In genomic region chr19:1449467-1450442, GRCh38 we compare ENCODE assay signal across 9 cellular contexts. TPM values are rescaled to one million over a fixed set of nuclear protein-coding genes. Genes with fewer than 3 reads are reported as not detected.
A peak's percentile ranks its signal among the peaks of the same experiment; 100 is the strongest.
DNase-seq lines count a peak whose midpoint lies in the region; ATAC-seq and TF ChIP-seq lines count a peak whose summit lies in the region.
"Had no signal": no experiment of that assay in that cellular context is flagged by ENCODE, and none has a peak within 500 bp of the region (broad histone marks: within the 10 kb centered on the region; RNA-seq: fewer than 3 reads in every experiment).

Gene APC2, plus strand, starts transcription at chr19:1450121. Its CDS starts 2,881 bp downstream, at chr19:1453002.

- H3K4me3 ChIP-seq in Panc1 (ENCODE audit: low read depth in 2 of 2, low read length in 2 of 2), result peak within 1 kb of the TSS in 1 of 2 experiments; percentile 14; a peak in 3 of 4 replicates

- POLR2A ChIA-PET in Panc1 (lab: Charles Lee), result no interaction called here

- peaks cover 60% of the 10 kb centered on the region for H3K27me3 Mint-ChIP-seq in type B pancreatic cell

- H3K9me3 ChIP-seq in Panc1 (ENCODE audit: control insufficient read depth, insufficient read depth, low read depth, low read length), result no peaks in the 10 kb centered on the region

- no peak for TF ChIP-seq CTCF in Panc1 (IDR thresholded peaks at IDR 0.05)
- TF ChIP-seq CTCF in type B pancreatic cell (conservative IDR thresholded peaks at IDR 0.05), result no peak

- H3K4me3 Mint-ChIP-seq in type B pancreatic cell, result peak within 1 kb of the TSS; percentile 69

- CTCF ChIA-PET in Panc1 (lab: Charles Lee), result no interaction called here

- H3K36me3 Mint-ChIP-seq in type B pancreatic cell, result no peaks in the 10 kb centered on the region

- intact Hi-C loops in left ventricle myocardium superior (cut with micrococcal nuclease) (no loop called here), left cardiac atrium (cut with DNase I) (loop anchor here in 1 of 2 donors (10.0 kb wide), 1 partner anchor 165 kb away; the partner anchor contains the start of gene EFNA2), Panc1 (cut with micrococcal nuclease; ENCODE audit: unreplicated experiment) (no loop called here)

- ATAC-seq in left ventricle myocardium superior, result no peak
- ATAC-seq in left cardiac atrium, result no peak
- ATAC-seq in Panc1, result no peak

- H3K4me1 Mint-ChIP-seq in type B pancreatic cell (ENCODE audit: unreplicated experiment), result peaks cover 15% of the 10 kb centered on the region

- H3K27me3 ChIP-seq in Panc1 (ENCODE audit: control insufficient read depth, insufficient read depth, low read length), result no peaks in the 10 kb centered on the region

- peak within 1 kb of the TSS; percentile 71; the same call in 1 of the 2 replicates for H3K27ac ChIP-seq in Panc1 (ENCODE audit: low read length)

- H3K9me3 Mint-ChIP-seq in type B pancreatic cell, result no peaks in the 10 kb centered on the region

- H3K4me1 ChIP-seq in Panc1 (ENCODE audit: control insufficient read depth, insufficient read depth, low read length), result peaks cover 1% of the 10 kb centered on the region; the same call in 1 of the 2 replicates

- H3K27ac Mint-ChIP-seq in type B pancreatic cell, result peak within 1 kb of the TSS; percentile 16

- H3K36me3 ChIP-seq in Panc1 (ENCODE audit: control insufficient read depth, insufficient read depth, low read length), result no peaks in the 10 kb centered on the region

- BruUV-seq in Panc1 (replicated peaks; lab: Mats Ljungman, UMichigan), result no TSS peak

- in situ Hi-C loops in Panc1 (cut with HindIII; ENCODE audit: low pct_unique_long_range_greater_than_20kb, low sequenced_read_pairs), result no loop called here

- DNase-seq in left ventricle myocardium superior, result peak; percentile 33
- DNase-seq in left cardiac atrium, result no peak
- no peak for DNase-seq in Panc1 (ENCODE audit: low read depth, low spot score)
- peak; percentile 87 for DNase-seq in globus pallidus (ENCODE audit: low spot score)
- DNase-seq in type B pancreatic cell (ENCODE audit: extremely low spot score, unreplicated experiment), result no peak
- DNase-seq in MV-4-11 (lab: John Stamatoyannopoulos, UW), result no peak
- no peak for DNase-seq in SIG-M5 (lab: John Stamatoyannopoulos, UW)
- DNase-seq in activated CD4-positive, alpha-beta T cell treated with anti-CD3 and anti-CD28 coated beads, Interleukin-2, amount 50 U/mL, for 1 hour, result no peak

RNA-seq across cellular contexts. Expression of gene APC2, which starts in this region (rescaled TPM):
- total RNA-seq in left ventricle myocardium superior (0.17 TPM), left cardiac atrium (under 1 TPM; 0.18 to 0.21 TPM), Panc1 (2021; ENCODE audit: unreplicated experiment) (11.9 TPM), type B pancreatic cell (ENCODE audit: low replicate concordance) (1.2 and 9.2 TPM in 2 replicates)
- 14.5 TPM for polyA plus RNA-seq in Panc1 (2012; ENCODE audit: insufficient read length)
- total RNA-seq: RPMI7951 had no signal

Comparison
In these comparisons a context has a peak if more than half of its experiments do, and no peak if none do; other contexts are left out.
1. Peak in DNase-seq in left ventricle myocardium superior; RNA of the gene not detected or under 1 TPM.